ENCODE assay signal across 6 cellular contexts in genomic region chr17:81868674-81869220, GRCh38. TPM values are rescaled to one million over a fixed set of nuclear protein-coding genes. Genes with fewer than 3 reads are reported as not detected.
DNase-seq lines count a peak whose midpoint lies in the region; ATAC-seq lines count a peak whose summit lies in the region.

No MANE protein-coding gene starts in this region.

- H3K4me3 Mint-ChIP-seq in stimulated activated naive B cell treated with anti-CD40 and anti-IgM and Interleukin-4, amounts not matched to agents 10 μg/mL and 1 μg/mL and 100 μg/mL, for 72 hours: peak overlapping the region; percentile 88 to 89

- ATAC-seq in stimulated activated naive B cell treated with anti-CD40 and anti-IgM and Interleukin-4, amounts not matched to agents 10 μg/mL and 1 μg/mL and 100 μg/mL, for 72 hours (replicated peaks): no peak
- no peak for ATAC-seq in HG02610 (IDR thresholded peaks at IDR 0.05; ENCODE audit: unreplicated experiment)
- ATAC-seq in GM21619 (IDR thresholded peaks at IDR 0.05; ENCODE audit: unreplicated experiment): no peak

- H3K27ac Mint-ChIP-seq in stimulated activated naive B cell treated with anti-CD40 and anti-IgM and Interleukin-4, amounts not matched to agents 10 μg/mL and 1 μg/mL and 100 μg/mL, for 72 hours: peak overlapping the region; percentile 96

- peaks cover 40 to 51% of the 10 kb centered on the region in 2 donors for H3K36me3 Mint-ChIP-seq in stimulated activated naive B cell treated with anti-CD40 and anti-IgM and Interleukin-4, amounts not matched to agents 10 μg/mL and 1 μg/mL and 100 μg/mL, for 72 hours

- peaks cover 39 to 65% of the 10 kb centered on the region in 2 donors for H3K4me1 Mint-ChIP-seq in stimulated activated naive B cell treated with anti-CD40 and anti-IgM and Interleukin-4, amounts not matched to agents 10 μg/mL and 1 μg/mL and 100 μg/mL, for 72 hours

- H3K27ac ChIP-seq in epithelial cell of prostate: peak overlapping the region; percentile 98

- no peaks in the 10 kb centered on the region for H3K9me3 Mint-ChIP-seq in stimulated activated naive B cell treated with anti-CD40 and anti-IgM and Interleukin-4, amounts not matched to agents 10 μg/mL and 1 μg/mL and 100 μg/mL, for 72 hours

- no peaks in the 10 kb centered on the region for H3K27me3 Mint-ChIP-seq in stimulated activated naive B cell treated with anti-CD40 and anti-IgM and Interleukin-4, amounts not matched to agents 10 μg/mL and 1 μg/mL and 100 μg/mL, for 72 hours

- peak; percentile 71 for DNase-seq in AG08395 (ENCODE audit: low spot score)
- DNase-seq in M059J (ENCODE audit: low read depth): peak; percentile 73
- DNase-seq in epithelial cell of prostate (ENCODE audit: low read depth, low spot score): no peak
- DNase-seq in stimulated activated naive B cell treated with anti-CD40 and anti-IgM and Interleukin-4, amounts not matched to agents 10 μg/mL and 1 μg/mL and 100 μg/mL, for 72 hours: no peak

RNA-seq across cellular contexts. Expression of gene ARHGDIA, which starts 2.4 kb away (rescaled TPM):
- total RNA-seq in M059J (2014; rRNA removed; shearing (Covaris generic)): 124 and 207 TPM in 2 replicates

RNA-seq across cellular contexts. Expression of gene P4HB, which starts 8.4 kb away (rescaled TPM):
- total RNA-seq in M059J (2014; rRNA removed; shearing (Covaris generic)): 1,409 and 1,513 TPM in 2 replicates

RNA-seq across cellular contexts. Expression of gene ALYREF, which starts 22.6 kb away (rescaled TPM):
- total RNA-seq in M059J (2014; rRNA removed; shearing (Covaris generic)): 184 and 197 TPM in 2 replicates

RNA-seq across cellular contexts. Expression of gene ANAPC11, which starts 22.8 kb away (rescaled TPM):
- 201 and 233 TPM in 2 replicates for total RNA-seq in M059J (2014; rRNA removed; shearing (Covaris generic))

RNA-seq across cellular contexts. Expression of gene NPB, which starts 33.3 kb away (rescaled TPM):
- total RNA-seq in M059J (2014; rRNA removed; shearing (Covaris generic)): 0.44 and 0.59 TPM in 2 replicates

Comparison
In these comparisons a context has a peak if more than half of its experiments do, and no peak if none do; other contexts are left out.
1. DNase-seq: peak in AG08395 (single experiment) and M059J (single experiment); none in epithelial cell of prostate (single experiment) and stimulated activated naive B cell treated with anti-CD40 and anti-IgM and Interleukin-4, amounts not matched to agents 10 μg/mL and 1 μg/mL and 100 μg/mL, for 72 hours (single experiment).